Comparison of ENCODE assay signal across 23 cellular contexts in genomic region chr7:66321283-66321682, GRCh38.
DNase-seq lines count a peak whose midpoint lies in the region; ATAC-seq and TF ChIP-seq lines count a peak whose summit lies in the region.
"Had no signal": no experiment of that assay in that cellular context is flagged by ENCODE, and none has a peak within 500 bp of the region (broad histone marks: within the 10 kb centered on the region; RNA-seq: fewer than 3 reads in every experiment).

No MANE protein-coding gene starts in this region.

- intact Hi-C loops in IMR-90 (cut with micrococcal nuclease): no loop called here

- H3K36me3 ChIP-seq in IMR-90 (ENCODE audit: control insufficient read depth, insufficient read depth, low read length) (0 out of 2 replicates have a peak, but pooled peaks cover 1% of the 10 kb centered on the region), trophoblast cell (ENCODE audit: control insufficient read depth in 1 of 2, insufficient read depth in 2 of 2, low read length in 2 of 2) (peaks cover 0 to 7% of the 10 kb centered on the region in 2 experiments)
- H3K36me3 ChIP-seq: lower lobe of right lung, MG63, neural progenitor cell, suprapubic skin had no signal

- H3K9ac ChIP-seq in IMR-90 (ENCODE audit: low read depth, low read length) (no peak overlapping the region), trophoblast cell (ENCODE audit: low read length) (no peak overlapping the region)
- H3K9ac ChIP-seq: BLaER1 treated with 17β-estradiol and CSF1 and Interleukin-3, amounts not matched to agents 10 nM and 100 nM; neural progenitor cell had no signal

- POLR2A ChIA-PET in IMR-90 (lab: Charles Lee; ENCODE audit: unreplicated experiment): no interaction called here

- dilution Hi-C loops in IMR-90 (cut with HindIII; ENCODE audit: low sequenced_read_pairs, unreplicated experiment): no loop called here

- no peak overlapping the region for H2AK9ac ChIP-seq in IMR-90 (replicated peaks; ENCODE audit: low read depth, low read length, poor library complexity)

- H3K79me1 ChIP-seq in IMR-90 (ENCODE audit: low read depth in 1 of 2, low read length in 2 of 2) (peaks cover 8 to 24% of the 10 kb centered on the region in 2 experiments; a peak in 2 of 4 replicates), trophoblast cell (ENCODE audit: low read length) (peaks cover 6% of the 10 kb centered on the region)

- H3K14ac ChIP-seq in IMR-90 (replicated peaks; ENCODE audit: low read depth, low read length): no peak overlapping the region
- no peak overlapping the region for H3K14ac ChIP-seq in trophoblast cell (ENCODE audit: low read length)

- H2BK5ac ChIP-seq in IMR-90 (ENCODE audit: low read depth, low read length, poor library complexity, severe bottlenecking): no peak overlapping the region
- H2BK5ac ChIP-seq in trophoblast cell (ENCODE audit: low read depth, low read length, poor library complexity): no peak overlapping the region

- in situ Hi-C loops in IMR-90 (cut with MboI; ENCODE audit: low sequenced_read_pairs) (no loop called here), G401 (cut with HindIII; ENCODE audit: low sequenced_read_pairs) (no loop called here)

- H4K8ac ChIP-seq in IMR-90 (ENCODE audit: low read depth in 2 of 2, low read length in 2 of 2) (no peak overlapping the region), trophoblast cell (ENCODE audit: low read depth, low read length) (no peak overlapping the region)

- H3K4ac ChIP-seq in IMR-90 (ENCODE audit: low read depth, low read length) (no peak overlapping the region), trophoblast cell (ENCODE audit: low read depth, low read length) (no peak overlapping the region)

- H2BK20ac ChIP-seq in IMR-90 (ENCODE audit: low read depth, low read length): no peak overlapping the region

- TF ChIP-seq POLR2A in IMR-90 (IDR thresholded peaks at IDR 0.05; ENCODE audit: low read depth, low read length): no peak

- H3K23ac ChIP-seq in IMR-90 (ENCODE audit: low read depth, low read length) (no peak overlapping the region), trophoblast cell (ENCODE audit: low read length) (no peak overlapping the region)

- no peak overlapping the region for H3K4me2 ChIP-seq in IMR-90 (ENCODE audit: low read depth, low read length)
- no peak overlapping the region for H3K4me2 ChIP-seq in trophoblast cell (ENCODE audit: low read length)
- H3K4me2 ChIP-seq: BLaER1 treated with 17β-estradiol and CSF1 and Interleukin-3, amounts not matched to agents 10 nM and 100 nM; neural progenitor cell had no signal

- no peak for TF ChIP-seq RAD21 in IMR-90 (IDR thresholded peaks at IDR 0.05; ENCODE audit: low read length)

- H3K9me3 ChIP-seq in IMR-90 (ENCODE audit: control insufficient read depth, insufficient read depth, low read length) (no peaks in the 10 kb centered on the region), trophoblast cell (ENCODE audit: insufficient read depth, low read depth, low read length) (peaks cover 5% of the 10 kb centered on the region)
- H3K9me3 ChIP-seq: MG63, SJSA1, suprapubic skin had no signal

- no peak for DNase-seq in IMR-90
- DNase-seq in SK-N-DZ (ENCODE audit: low spot score): peak; percentile 85
- peak; percentile 61 for DNase-seq in fibroblast of villous mesenchyme (ENCODE audit: low read depth)
- peak; percentile 93 to 97 for DNase-seq in trophoblast cell
- DNase-seq in Kasumi-1 (lab: John Stamatoyannopoulos, UW): no peak
- no peak for DNase-seq in G401 (ENCODE audit: low spot score)
- DNase-seq: activated CD8-positive, alpha-beta T cell treated with anti-CD3 and anti-CD28 coated beads, Interleukin-2, amount 10 ng/mL, durations not matched to agents 7 days and 5 days; activated effector memory CD4-positive, alpha-beta T cell treated with anti-CD3 and anti-CD28 coated beads, Interleukin-2, amount 50 U/mL, for 16 hours; activated naive CD8-positive, alpha-beta T cell treated with anti-CD3 and anti-CD28 coated beads, Interleukin-2, amount 10 ng/mL, durations not matched to agents 7 days and 5 days; cerebellar nuclear complex; H9; lower lobe of right lung; MG63; NCI-H1417 treated with DMSO at 0.1 percent for 48 hours; NCI-H510A treated with DMSO at 0.1 percent for 48 hours; T-helper 17 cell had no signal

- H3K79me2 ChIP-seq in trophoblast cell (ENCODE audit: control insufficient read depth, insufficient read depth, low read length, poor library complexity): no peaks in the 10 kb centered on the region

- no peak overlapping the region for H3K18ac ChIP-seq in IMR-90 (ENCODE audit: low read depth, low read length)
- H3K18ac ChIP-seq in trophoblast cell (ENCODE audit: low read length): no peak overlapping the region

- peaks cover 4% of the 10 kb centered on the region; the same call in 1 of the 2 replicates for H3K4me1 ChIP-seq in IMR-90 (ENCODE audit: control insufficient read depth, insufficient read depth, low read length)
- no peaks in the 10 kb centered on the region for H3K4me1 ChIP-seq in trophoblast cell (ENCODE audit: control insufficient read depth in 1 of 2, insufficient read depth in 2 of 2, low read length in 2 of 2)
- H3K4me1 ChIP-seq: lower lobe of right lung, neural progenitor cell, suprapubic skin had no signal

- no peaks in the 10 kb centered on the region for H3K9me1 ChIP-seq in IMR-90 (ENCODE audit: insufficient read depth, low read length)

- H4K91ac ChIP-seq in IMR-90 (ENCODE audit: insufficient read depth, low read depth, low read length) (no peak overlapping the region), trophoblast cell (ENCODE audit: low read depth, low read length) (no peak overlapping the region)

- H3K27me3 ChIP-seq in IMR-90 (ENCODE audit: control insufficient read depth, insufficient read depth, low read length) (no peaks in the 10 kb centered on the region), trophoblast cell (ENCODE audit: insufficient read depth, low read length) (no peaks in the 10 kb centered on the region)
- H3K27me3 ChIP-seq: BLaER1 treated with 17β-estradiol and CSF1 and Interleukin-3, amounts not matched to agents 10 nM and 100 nM; foreskin keratinocyte; MG63; neural progenitor cell; SJSA1; suprapubic skin had no signal

- H2AK5ac ChIP-seq in IMR-90 (ENCODE audit: low read depth, low read length) (no peak overlapping the region), trophoblast cell (ENCODE audit: low read length) (no peak overlapping the region)

- H4K5ac ChIP-seq in IMR-90 (ENCODE audit: low read depth, low read length): peak overlapping the region; percentile 46; the same call in 1 of the 2 replicates

- no TSS peak for BruUV-seq in IMR-90 (replicated peaks; lab: Mats Ljungman, UMichigan)

- H4K12ac ChIP-seq in trophoblast cell (ENCODE audit: low read depth, low read length): no peak overlapping the region

- H2BK120ac ChIP-seq in IMR-90 (ENCODE audit: low read depth, low read length): no peak overlapping the region
- H2BK120ac ChIP-seq in trophoblast cell (ENCODE audit: insufficient read depth, low read length, poor library complexity): no peak overlapping the region

- no peaks in the 10 kb centered on the region for H4K20me1 ChIP-seq in IMR-90 (ENCODE audit: insufficient read depth, low read length)
- H4K20me1 ChIP-seq: BLaER1 treated with 17β-estradiol and CSF1 and Interleukin-3, amounts not matched to agents 10 nM and 100 nM had no signal

- H2BK12ac ChIP-seq in trophoblast cell (ENCODE audit: low read length): no peak overlapping the region

- no peak for TF ChIP-seq CTCF in IMR-90 (conservative IDR thresholded peaks at IDR 0.05; ENCODE audit: low read depth, low read length)
- no peak for TF ChIP-seq CTCF in fibroblast of villous mesenchyme (IDR thresholded peaks at IDR 0.05; ENCODE audit: insufficient read depth, low read depth, low read length)

- H3K4me3 ChIP-seq in IMR-90 (ENCODE audit: insufficient read depth, low read depth, low read length): no peak overlapping the region
- H3K4me3 ChIP-seq in fibroblast of villous mesenchyme (ENCODE audit: low read depth, low read length): no peak overlapping the region
- H3K4me3 ChIP-seq in trophoblast cell (ENCODE audit: low read depth, low read length): no peak overlapping the region
- H3K4me3 ChIP-seq: BLaER1 treated with 17β-estradiol and CSF1 and Interleukin-3, amounts not matched to agents 10 nM and 100 nM; lower lobe of right lung; MG63; neural progenitor cell; SJSA1; suprapubic skin had no signal

- no peak overlapping the region; the same call in 1 of the 2 replicates for H3K56ac ChIP-seq in IMR-90 (ENCODE audit: extremely low read depth, insufficient read depth, low read length)

- ATAC-seq in IMR-90 (ENCODE audit: low read depth) (no peak), GM21526 (IDR thresholded peaks at IDR 0.05; ENCODE audit: low FRiP score, unreplicated experiment) (no peak)
- ATAC-seq: activated CD8-positive, alpha-beta T cell treated with anti-CD3 and anti-CD28 coated beads, Interleukin-2, amount 10 ng/mL, durations not matched to agents 7 days and 5 days; foreskin keratinocyte; lower lobe of right lung; Panc1; T-helper 17 cell had no signal

- H2BK15ac ChIP-seq in IMR-90 (ENCODE audit: low read depth, low read length): no peak overlapping the region

- CTCF ChIA-PET in IMR-90 (lab: Yijun Ruan, JAX): no interaction called here

- H3K27ac ChIP-seq in IMR-90 (ENCODE audit: insufficient read depth, low read length) (no peak overlapping the region), trophoblast cell (ENCODE audit: low read depth, low read length) (peak overlapping the region; percentile 77)
- H3K27ac ChIP-seq: BLaER1 treated with 17β-estradiol and CSF1 and Interleukin-3, amounts not matched to agents 10 nM and 100 nM; foreskin keratinocyte; lower lobe of right lung; neural progenitor cell; SJSA1; suprapubic skin had no signal

- H2AFZ ChIP-seq in IMR-90 (replicated peaks; ENCODE audit: low read length, poor library complexity) (no peak overlapping the region), trophoblast cell (ENCODE audit: insufficient read depth, low read length, poor library complexity) (no peak overlapping the region)
- H2AFZ ChIP-seq: neural progenitor cell had no signal

TF ChIP-seq in IMR-90, 13 proteins besides CTCF, POLR2A, EP300 and RAD21 (continues in another document):
- TF ChIP-seq FOS (IDR thresholded peaks at IDR 0.05; ENCODE audit: low read depth, low read length) (no peak), RFX5 (IDR thresholded peaks at IDR 0.05; ENCODE audit: low read depth, low read length) (no peak), CEBPB (IDR thresholded peaks at IDR 0.05; ENCODE audit: low read depth, low read length) (no peak), MAFK (IDR thresholded peaks at IDR 0.05; ENCODE audit: low read depth, low read length) (no peak), CHD1 (IDR thresholded peaks at IDR 0.05; ENCODE audit: low read depth, low read length) (no peak), MAZ (IDR thresholded peaks at IDR 0.05; ENCODE audit: borderline replicate concordance, low read depth, low read length) (no peak), USF2 (IDR thresholded peaks at IDR 0.05; ENCODE audit: low read depth, low read length) (no peak)

Comparison
In these comparisons a context has a peak if more than half of its experiments do, and no peak if none do; other contexts are left out.
1. DNase-seq: peak in SK-N-DZ (single experiment), fibroblast of villous mesenchyme (single experiment) and trophoblast cell (2 of 2); none in IMR-90 (single experiment), Kasumi-1 (0 of 2) and G401 (single experiment).